In genomic region chr18:59196161-59196560, GRCh38 we compare ENCODE assay signal across 1 cellular context.
TF ChIP-seq lines count a peak whose summit lies in the region.

No MANE protein-coding gene starts in this region.

TF ChIP-seq in GM23338, 12 proteins besides CTCF, POLR2A, EP300 and RAD21 (continued from another document):
- no peak for TF ChIP-seq ETS1 (IDR thresholded peaks at IDR 0.05)
- TF ChIP-seq STAT1 (IDR thresholded peaks at IDR 0.05; ENCODE audit: unreplicated experiment) = no peak
- TF ChIP-seq POLR2AphosphoS5 (IDR thresholded peaks at IDR 0.05; ENCODE audit: low read depth) = no peak
- no peak for TF ChIP-seq CREB1 (CRISPR knock-in tag; IDR thresholded peaks at IDR 0.05; ENCODE audit: low read depth)
